In genomic region chr1:44696789-44697188, GRCh38 we compare ENCODE assay signal across 1 cellular context.
TF ChIP-seq lines count a peak whose summit lies in the region.

No MANE protein-coding gene starts in this region.

TF ChIP-seq in HepG2, 621 proteins besides CTCF, POLR2A, EP300 and RAD21:
- TF ChIP-seq ZBTB3 (CRISPR knock-in tag; IDR thresholded peaks at IDR 0.05; ENCODE audit: borderline replicate concordance, low read depth) (no peak), ZNF800 (CRISPR knock-in tag; IDR thresholded peaks at IDR 0.05) (no peak), CHCHD3 (CRISPR knock-in tag; IDR thresholded peaks at IDR 0.05) (no peak), ISL2 (CRISPR knock-in tag; IDR thresholded peaks at IDR 0.05) (no peak), POLR2AphosphoS5 (IDR thresholded peaks at IDR 0.05; ENCODE audit: low read depth, low read length) (no peak), SIX1 (CRISPR knock-in tag; IDR thresholded peaks at IDR 0.05; ENCODE audit: borderline replicate concordance) (no peak), MYPOP (CRISPR knock-in tag; IDR thresholded peaks at IDR 0.05) (no peak), RXRB (CRISPR knock-in tag; IDR thresholded peaks at IDR 0.05; ENCODE audit: borderline replicate concordance) (no peak), IRF2 (CRISPR knock-in tag; IDR thresholded peaks at IDR 0.05) (no peak), KDM6A (CRISPR knock-in tag; IDR thresholded peaks at IDR 0.05; ENCODE audit: low read depth) (no peak), JUND (CRISPR knock-in tag; IDR thresholded peaks at IDR 0.05) (no peak), MBNL3 (CRISPR knock-in tag; conservative IDR thresholded peaks at IDR 0.05) (no peak)
- TF ChIP-seq, protein P1, sequence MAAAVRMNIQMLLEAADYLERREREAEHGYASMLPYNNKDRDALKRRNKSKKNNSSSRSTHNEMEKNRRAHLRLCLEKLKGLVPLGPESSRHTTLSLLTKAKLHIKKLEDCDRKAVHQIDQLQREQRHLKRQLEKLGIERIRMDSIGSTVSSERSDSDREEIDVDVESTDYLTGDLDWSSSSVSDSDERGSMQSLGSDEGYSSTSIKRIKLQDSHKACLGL (CRISPR knock-in tag; IDR thresholded peaks at IDR 0.05) = no peak
